In the genomic region with DNA sequence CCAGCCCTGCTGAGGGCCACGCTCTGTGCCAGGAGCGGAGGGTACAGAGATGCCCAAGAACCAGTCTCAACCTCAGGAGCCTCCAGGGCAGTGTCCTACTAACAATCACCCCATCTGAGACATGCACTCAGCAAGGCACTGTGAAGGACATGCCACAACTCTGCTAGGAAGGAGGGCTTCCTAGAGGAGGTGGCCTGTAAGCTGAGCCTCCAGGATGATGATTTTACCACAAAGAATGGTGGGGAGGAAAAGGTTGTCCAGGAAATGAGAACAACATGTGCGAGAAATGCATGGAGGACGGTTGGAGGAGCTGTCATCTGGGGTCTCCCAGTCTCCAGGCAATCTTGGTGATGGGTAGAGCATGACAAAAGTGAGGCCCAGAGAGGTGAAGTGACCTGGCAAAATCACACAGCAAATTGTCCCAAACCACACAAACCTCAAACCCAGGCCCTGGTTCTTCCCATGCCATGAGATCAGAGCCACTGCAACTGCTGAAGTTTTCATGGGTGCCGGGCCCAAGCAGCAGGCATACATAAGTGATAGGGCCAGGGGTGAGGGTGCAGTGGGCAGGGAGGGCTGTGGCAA, we compare ENCODE assay signal across 3 cellular contexts.
TF ChIP-seq lines count a peak whose summit lies in the region.

No MANE protein-coding gene starts in this region.

TF ChIP-seq in SK-N-SH, 30 proteins besides CTCF, POLR2A, EP300 and RAD21 (continues in another document):
- no peak for TF ChIP-seq GABPA (IDR thresholded peaks at IDR 0.05; ENCODE audit: low read depth)
- TF ChIP-seq, protein P1, sequence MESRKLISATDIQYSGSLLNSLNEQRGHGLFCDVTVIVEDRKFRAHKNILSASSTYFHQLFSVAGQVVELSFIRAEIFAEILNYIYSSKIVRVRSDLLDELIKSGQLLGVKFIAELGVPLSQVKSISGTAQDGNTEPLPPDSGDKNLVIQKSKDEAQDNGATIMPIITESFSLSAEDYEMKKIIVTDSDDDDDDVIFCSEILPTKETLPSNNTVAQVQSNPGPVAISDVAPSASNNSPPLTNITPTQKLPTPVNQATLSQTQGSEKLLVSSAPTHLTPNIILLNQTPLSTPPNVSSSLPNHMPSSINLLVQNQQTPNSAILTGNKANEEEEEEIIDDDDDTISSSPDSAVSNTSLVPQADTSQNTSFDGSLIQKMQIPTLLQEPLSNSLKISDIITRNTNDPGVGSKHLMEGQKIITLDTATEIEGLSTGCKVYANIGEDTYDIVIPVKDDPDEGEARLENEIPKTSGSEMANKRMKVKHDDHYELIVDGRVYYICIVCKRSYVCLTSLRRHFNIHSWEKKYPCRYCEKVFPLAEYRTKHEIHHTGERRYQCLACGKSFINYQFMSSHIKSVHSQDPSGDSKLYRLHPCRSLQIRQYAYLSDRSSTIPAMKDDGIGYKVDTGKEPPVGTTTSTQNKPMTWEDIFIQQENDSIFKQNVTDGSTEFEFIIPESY (IDR thresholded peaks at IDR 0.05; ENCODE audit: borderline replicate concordance, low read depth) = no peak
- TF ChIP-seq FOXJ3 (CRISPR knock-in tag; IDR thresholded peaks at IDR 0.05) = no peak
- TF ChIP-seq, protein P2, sequence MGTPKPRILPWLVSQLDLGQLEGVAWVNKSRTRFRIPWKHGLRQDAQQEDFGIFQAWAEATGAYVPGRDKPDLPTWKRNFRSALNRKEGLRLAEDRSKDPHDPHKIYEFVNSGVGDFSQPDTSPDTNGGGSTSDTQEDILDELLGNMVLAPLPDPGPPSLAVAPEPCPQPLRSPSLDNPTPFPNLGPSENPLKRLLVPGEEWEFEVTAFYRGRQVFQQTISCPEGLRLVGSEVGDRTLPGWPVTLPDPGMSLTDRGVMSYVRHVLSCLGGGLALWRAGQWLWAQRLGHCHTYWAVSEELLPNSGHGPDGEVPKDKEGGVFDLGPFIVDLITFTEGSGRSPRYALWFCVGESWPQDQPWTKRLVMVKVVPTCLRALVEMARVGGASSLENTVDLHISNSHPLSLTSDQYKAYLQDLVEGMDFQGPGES (IDR thresholded peaks at IDR 0.05; ENCODE audit: low read depth, low read length) = no peak
- no peak for TF ChIP-seq ELF1 (IDR thresholded peaks at IDR 0.05)
- TF ChIP-seq USF2 (IDR thresholded peaks at IDR 0.05; ENCODE audit: borderline replicate concordance, low read depth, low read length) = no peak
- TF ChIP-seq RFX5 (IDR thresholded peaks at IDR 0.05; ENCODE audit: low read length) = no peak
- no peak for TF ChIP-seq TAF1 (IDR thresholded peaks at IDR 0.05; ENCODE audit: borderline replicate concordance, low read depth, low read length)
- no peak for TF ChIP-seq PBX3 (IDR thresholded peaks at IDR 0.05)
- TF ChIP-seq MAX (IDR thresholded peaks at IDR 0.05; ENCODE audit: low read depth) = no peak
- no peak for TF ChIP-seq MEF2A (IDR thresholded peaks at IDR 0.05; ENCODE audit: borderline replicate concordance, low read depth)

TF ChIP-seq in SK-N-SH treated with all-trans-retinoic acid at 6 μM for 48 hours, 23 proteins besides CTCF, POLR2A, EP300 and RAD21 (continues in another document):
- TF ChIP-seq, protein P3, sequence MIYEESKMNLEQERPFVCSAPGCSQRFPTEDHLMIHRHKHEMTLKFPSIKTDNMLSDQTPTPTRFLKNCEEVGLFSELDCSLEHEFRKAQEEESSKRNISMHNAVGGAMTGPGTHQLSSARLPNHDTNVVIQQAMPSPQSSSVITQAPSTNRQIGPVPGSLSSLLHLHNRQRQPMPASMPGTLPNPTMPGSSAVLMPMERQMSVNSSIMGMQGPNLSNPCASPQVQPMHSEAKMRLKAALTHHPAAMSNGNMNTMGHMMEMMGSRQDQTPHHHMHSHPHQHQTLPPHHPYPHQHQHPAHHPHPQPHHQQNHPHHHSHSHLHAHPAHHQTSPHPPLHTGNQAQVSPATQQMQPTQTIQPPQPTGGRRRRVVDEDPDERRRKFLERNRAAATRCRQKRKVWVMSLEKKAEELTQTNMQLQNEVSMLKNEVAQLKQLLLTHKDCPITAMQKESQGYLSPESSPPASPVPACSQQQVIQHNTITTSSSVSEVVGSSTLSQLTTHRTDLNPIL (CRISPR knock-in tag; IDR thresholded peaks at IDR 0.05; ENCODE audit: low read depth) = no peak
- TF ChIP-seq ZNF565 (CRISPR knock-in tag; conservative IDR thresholded peaks at IDR 0.05; ENCODE audit: low read depth) = no peak
- no peak for TF ChIP-seq ESRRG (CRISPR knock-in tag; IDR thresholded peaks at IDR 0.05)
- TF ChIP-seq TSHZ2 (CRISPR knock-in tag; IDR thresholded peaks at IDR 0.05) = no peak
- TF ChIP-seq SNAI2 (CRISPR knock-in tag; IDR thresholded peaks at IDR 0.05) = no peak
- no peak for TF ChIP-seq ZNF8 (CRISPR knock-in tag; IDR thresholded peaks at IDR 0.05)
- TF ChIP-seq, protein P4, sequence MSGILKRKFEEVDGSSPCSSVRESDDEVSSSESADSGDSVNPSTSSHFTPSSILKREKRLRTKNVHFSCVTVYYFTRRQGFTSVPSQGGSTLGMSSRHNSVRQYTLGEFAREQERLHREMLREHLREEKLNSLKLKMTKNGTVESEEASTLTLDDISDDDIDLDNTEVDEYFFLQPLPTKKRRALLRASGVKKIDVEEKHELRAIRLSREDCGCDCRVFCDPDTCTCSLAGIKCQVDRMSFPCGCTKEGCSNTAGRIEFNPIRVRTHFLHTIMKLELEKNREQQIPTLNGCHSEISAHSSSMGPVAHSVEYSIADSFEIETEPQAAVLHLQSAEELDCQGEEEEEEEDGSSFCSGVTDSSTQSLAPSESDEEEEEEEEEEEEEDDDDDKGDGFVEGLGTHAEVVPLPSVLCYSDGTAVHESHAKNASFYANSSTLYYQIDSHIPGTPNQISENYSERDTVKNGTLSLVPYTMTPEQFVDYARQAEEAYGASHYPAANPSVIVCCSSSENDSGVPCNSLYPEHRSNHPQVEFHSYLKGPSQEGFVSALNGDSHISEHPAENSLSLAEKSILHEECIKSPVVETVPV (CRISPR knock-in tag; IDR thresholded peaks at IDR 0.05) = no peak
- TF ChIP-seq PPARA (CRISPR knock-in tag; IDR thresholded peaks at IDR 0.05; ENCODE audit: borderline replicate concordance) = no peak
- no peak for TF ChIP-seq ZFP3 (CRISPR knock-in tag; IDR thresholded peaks at IDR 0.05)
- no peak for TF ChIP-seq ISL1 (CRISPR knock-in tag; IDR thresholded peaks at IDR 0.05)
- TF ChIP-seq CSDC2 (CRISPR knock-in tag; IDR thresholded peaks at IDR 0.05) = no peak
- TF ChIP-seq, protein P5, sequence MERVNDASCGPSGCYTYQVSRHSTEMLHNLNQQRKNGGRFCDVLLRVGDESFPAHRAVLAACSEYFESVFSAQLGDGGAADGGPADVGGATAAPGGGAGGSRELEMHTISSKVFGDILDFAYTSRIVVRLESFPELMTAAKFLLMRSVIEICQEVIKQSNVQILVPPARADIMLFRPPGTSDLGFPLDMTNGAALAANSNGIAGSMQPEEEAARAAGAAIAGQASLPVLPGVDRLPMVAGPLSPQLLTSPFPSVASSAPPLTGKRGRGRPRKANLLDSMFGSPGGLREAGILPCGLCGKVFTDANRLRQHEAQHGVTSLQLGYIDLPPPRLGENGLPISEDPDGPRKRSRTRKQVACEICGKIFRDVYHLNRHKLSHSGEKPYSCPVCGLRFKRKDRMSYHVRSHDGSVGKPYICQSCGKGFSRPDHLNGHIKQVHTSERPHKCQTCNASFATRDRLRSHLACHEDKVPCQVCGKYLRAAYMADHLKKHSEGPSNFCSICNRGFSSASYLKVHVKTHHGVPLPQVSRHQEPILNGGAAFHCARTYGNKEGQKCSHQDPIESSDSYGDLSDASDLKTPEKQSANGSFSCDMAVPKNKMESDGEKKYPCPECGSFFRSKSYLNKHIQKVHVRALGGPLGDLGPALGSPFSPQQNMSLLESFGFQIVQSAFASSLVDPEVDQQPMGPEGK (CRISPR knock-in tag; IDR thresholded peaks at IDR 0.05; ENCODE audit: borderline replicate concordance) = no peak
- no peak for TF ChIP-seq TOX (CRISPR knock-in tag; IDR thresholded peaks at IDR 0.05; ENCODE audit: borderline replicate concordance)
- no peak for TF ChIP-seq BACH2 (CRISPR knock-in tag; IDR thresholded peaks at IDR 0.05; ENCODE audit: borderline replicate concordance)

TF ChIP-seq in HEK293, 187 proteins besides CTCF, POLR2A, EP300 and RAD21:
- no peak for TF ChIP-seq HOXD13 (CRISPR knock-in tag; IDR thresholded peaks at IDR 0.05; ENCODE audit: borderline replicate concordance)
- TF ChIP-seq ZNF768 (tag by site-specific recombination; IDR thresholded peaks at IDR 0.05) = peak; percentile 60; the same call in 1 of the 2 replicates
